8 cellular contexts compared by ENCODE assay signal in the genomic region with DNA sequence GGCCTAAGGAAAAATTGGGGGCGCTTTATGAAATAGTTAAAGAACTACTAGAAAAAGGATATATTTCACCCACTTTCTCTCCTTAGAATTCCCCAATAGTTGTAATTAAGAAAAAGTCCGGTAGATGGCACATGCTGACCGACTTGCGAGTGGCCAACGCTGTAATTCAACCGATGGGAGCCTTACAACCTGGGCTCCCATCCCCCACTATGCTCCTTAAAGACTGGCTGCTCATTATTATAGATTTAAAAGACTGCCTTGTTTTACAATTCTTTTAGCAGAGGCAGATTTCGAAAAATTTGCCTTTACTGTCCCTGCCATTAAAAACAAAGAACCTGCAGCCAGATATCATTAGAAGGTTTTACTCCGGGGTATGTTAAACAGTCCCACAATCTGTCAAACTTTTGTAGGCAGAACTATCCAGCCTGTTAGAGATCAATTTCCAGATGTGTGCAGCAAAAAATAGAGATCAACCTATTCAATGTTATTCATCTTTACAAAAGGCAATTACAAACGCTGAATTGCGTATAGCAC. TPM values are rescaled to one million over a fixed set of nuclear protein-coding genes. Genes with fewer than 3 reads are reported as not detected.
DNase-seq lines count a peak whose midpoint lies in the region; ATAC-seq and TF ChIP-seq lines count a peak whose summit lies in the region.

No MANE protein-coding gene starts in this region.

- H3K27ac ChIP-seq in SK-N-MC: no peak overlapping the region
- H3K27ac ChIP-seq in iPS DF 6.9 (ENCODE audit: low read length): no peak overlapping the region
- H3K27ac ChIP-seq in gastrocnemius medialis: peak overlapping the region; percentile 44 to 66 (median 61)

- TF ChIP-seq CTCF in brain (conservative IDR thresholded peaks at IDR 0.05) (peak; percentile 93 to 96), gastrocnemius medialis (IDR thresholded peaks at IDR 0.05 in 4 of 5, conservative IDR thresholded peaks at IDR 0.05 in 1 of 5) (peak; percentile 45 to 81 (median 69))

- no peaks in the 10 kb centered on the region for H3K27me3 ChIP-seq in iPS DF 6.9 (ENCODE audit: control insufficient read depth, insufficient read depth, low read length)
- H3K27me3 ChIP-seq in gastrocnemius medialis: no peaks in the 10 kb centered on the region

- H3K4me3 ChIP-seq in SK-N-MC (peak overlapping the region; percentile 79), iPS DF 6.9 (ENCODE audit: low read length) (peak overlapping the region; percentile 68; the same call in 1 of the 2 replicates), gastrocnemius medialis (peak overlapping the region; percentile 61 to 75 (median 70))

- peak; percentile 45 for DNase-seq in activated CD8-positive, alpha-beta memory T cell treated with anti-CD3 and anti-CD28 coated beads, Interleukin-2, amount 50 U/mL, for 4 hours
- no peak for DNase-seq in activated CD8-positive, alpha-beta memory T cell treated with anti-CD3 and anti-CD28 coated beads, Interleukin-2, amount 50 U/mL, for 48 hours
- DNase-seq in NCI-H1092 (lab: John Stamatoyannopoulos, UW) (peak; percentile 18), SK-N-MC (ENCODE audit: low read depth, low spot score) (no peak), iPS DF 6.9 (ENCODE audit: low read depth, low spot score) (no peak), gastrocnemius medialis (peak; percentile 24 to 40)

- H3K9me3 Mint-ChIP-seq in brain: peaks cover 0 to 5% (median 0%) of the 10 kb centered on the region in 5 experiments

- H3K4me1 ChIP-seq in iPS DF 6.9 (ENCODE audit: control insufficient read depth, insufficient read depth, low read length) (no peaks in the 10 kb centered on the region), gastrocnemius medialis (peaks cover 0 to 3% of the 10 kb centered on the region in 2 donors)

- WGBS in iPS DF 6.9 (ENCODE audit: insufficient coverage, insufficient read length): no CpG with 5 or more reads among the region's 10 CpGs

- peak overlapping the region; percentile 88 to 95 (median 90) for H3K4me3 Mint-ChIP-seq in brain

- H3K27me3 Mint-ChIP-seq in brain: peaks cover 13% of the 10 kb centered on the region

- H3K36me3 ChIP-seq in SK-N-MC (ENCODE audit: insufficient read depth, low read length): no peaks in the 10 kb centered on the region
- no peaks in the 10 kb centered on the region for H3K36me3 ChIP-seq in iPS DF 6.9 (ENCODE audit: control insufficient read depth, insufficient read depth, low read length)
- no peaks in the 10 kb centered on the region for H3K36me3 ChIP-seq in gastrocnemius medialis

- peak overlapping the region in 4 of 5 experiments; percentile 36 to 85 (median 72) for H3K27ac Mint-ChIP-seq in brain

- H3K4me1 Mint-ChIP-seq in brain: peaks cover 16% of the 10 kb centered on the region

- in situ Hi-C loops in gastrocnemius medialis (cut with MboI; ENCODE audit: low sequenced_read_pairs in 4 of 4): loop anchor here in 1 of 4 donors (25.0 kb wide), 1 partner anchor 323 kb away; no protein-coding TSS in a partner anchor

- intact Hi-C loops in gastrocnemius medialis (cut with DNase I; ENCODE audit: low total_unique reads): loop anchor here (2.0 kb wide), 1 partner anchor 564 kb away; no protein-coding TSS in a partner anchor

- peak overlapping the region; percentile 60 for H3K9ac ChIP-seq in SK-N-MC (ENCODE audit: insufficient read length)

- H3K36me3 Mint-ChIP-seq in brain: no peaks in the 10 kb centered on the region

- TF ChIP-seq POLR2A in gastrocnemius medialis (IDR thresholded peaks at IDR 0.05): no peak

- H3K9me3 ChIP-seq in SK-N-MC (ENCODE audit: low read depth, low read length): no peaks in the 10 kb centered on the region
- no peaks in the 10 kb centered on the region for H3K9me3 ChIP-seq in iPS DF 6.9 (ENCODE audit: control insufficient read depth, insufficient read depth, low read length)
- no peaks in the 10 kb centered on the region for H3K9me3 ChIP-seq in gastrocnemius medialis

- peak; percentile 44 for ATAC-seq in HG02610 (IDR thresholded peaks at IDR 0.05; ENCODE audit: unreplicated experiment)
- peak; percentile 95 to 96 for ATAC-seq in gastrocnemius medialis

RNA-seq across cellular contexts. Expression of gene PRSS16, which starts 58.5 kb away (rescaled TPM):
- 24.8 TPM for polyA plus RNA-seq in brain (ENCODE audit: insufficient read depth, low read depth, low replicate concordance)
- not detected for total RNA-seq in gastrocnemius medialis

Comparison
In these comparisons a context has a peak if more than half of its experiments do, and no peak if none do; other contexts are left out.
1. DNase-seq: peak in activated CD8-positive, alpha-beta memory T cell treated with anti-CD3 and anti-CD28 coated beads, Interleukin-2, amount 50 U/mL, for 4 hours (single experiment), NCI-H1092 (single experiment) and gastrocnemius medialis (2 of 2); none in activated CD8-positive, alpha-beta memory T cell treated with anti-CD3 and anti-CD28 coated beads, Interleukin-2, amount 50 U/mL, for 48 hours (single experiment), SK-N-MC (single experiment) and iPS DF 6.9 (single experiment).
2. H3K27ac ChIP-seq: peak in gastrocnemius medialis (4 of 4); none in SK-N-MC (single experiment) and iPS DF 6.9 (single experiment).
3. Peak in every context shown above with its lines, with median percentiles within 50 percentile points of each other: H3K4me3 ChIP-seq.